ENCODE assay signal across 20 cellular contexts in genomic region chr17:40364906-40365305, GRCh38. TPM values are rescaled to one million over a fixed set of nuclear protein-coding genes. Genes with fewer than 3 reads are reported as not detected.
A peak's percentile ranks its signal among the peaks of the same experiment; 100 is the strongest.
DNase-seq lines count a peak whose midpoint lies in the region; ATAC-seq and TF ChIP-seq lines count a peak whose summit lies in the region.
"Had no signal": no experiment of that assay in that cellular context is flagged by ENCODE, and none has a peak within 500 bp of the region (broad histone marks: within the 10 kb centered on the region; RNA-seq: fewer than 3 reads in every experiment).

No MANE protein-coding gene starts in this region.

- BruUV-seq in Panc1 (replicated peaks; lab: Mats Ljungman, UMichigan) = TSS peak; percentile 72

- H3K9ac ChIP-seq in iPS-15b (ENCODE audit: low read depth, low read length) = no peak overlapping the region

- DNase-seq in activated naive CD4-positive, alpha-beta T cell treated with anti-CD3 and anti-CD28 coated beads, Interleukin-2, amount 50 U/mL, for 16 hours = no peak
- DNase-seq in Panc1 (ENCODE audit: low read depth, low spot score) = no peak
- peak; percentile 50 for DNase-seq in sigmoid colon
- no peak for DNase-seq in hepatic stellate cell (ENCODE audit: low spot score)
- no peak for DNase-seq in MV-4-11 (lab: John Stamatoyannopoulos, UW)
- no peak for DNase-seq in NCI-H1436 (lab: John Stamatoyannopoulos, UW)
- DNase-seq: dermis blood vessel endothelial cell; mucosa of descending colon; NCI-H1417; stimulated activated CD4-positive, alpha-beta T cell treated with anti-CD3 and anti-CD28 coated beads, Interleukin-12 subunit alpha, Interleukin-12 subunit beta, amount 100 ng/mL, for 4 hours; stimulated activated naive CD4-positive, alpha-beta T cell treated with Interleukin-2 at 50 U/mL for 16 hours; SW 1271; transverse colon; WERI-Rb-1 had no signal

- H3K27ac ChIP-seq in Panc1 (ENCODE audit: low read length) (no peak overlapping the region), sigmoid colon (no peak overlapping the region)
- H3K27ac ChIP-seq: RWPE1, transverse colon, WERI-Rb-1 had no signal

- TF ChIP-seq EP300 in sigmoid colon (IDR thresholded peaks at IDR 0.05) = no peak

- no peaks in the 10 kb centered on the region for H3K36me3 Mint-ChIP-seq in activated naive CD4-positive, alpha-beta T cell treated with anti-CD3 and anti-CD28 coated beads, Interleukin-2, amount 50 U/mL, for 24 hours

- CTCF ChIA-PET in Panc1 (lab: Charles Lee) = interaction anchor here (0.6 to 0.7 kb wide), 2 partner anchors 82 to 168 kb away, joined by 4 to 9 read pairs; no protein-coding TSS in a partner anchor

- ATAC-seq in Panc1 = no peak
- ATAC-seq: esophagus mucosa, mucosa of descending colon had no signal

- peaks cover 9% of the 10 kb centered on the region for H3K4me1 Mint-ChIP-seq in activated naive CD4-positive, alpha-beta T cell treated with anti-CD3 and anti-CD28 coated beads, Interleukin-2, amount 50 U/mL, for 24 hours

- H3K9me3 Mint-ChIP-seq in activated naive CD4-positive, alpha-beta T cell treated with anti-CD3 and anti-CD28 coated beads, Interleukin-2, amount 50 U/mL, for 24 hours = no peaks in the 10 kb centered on the region

- peak overlapping the region; percentile 30 for H3K4me3 Mint-ChIP-seq in activated naive CD4-positive, alpha-beta T cell treated with anti-CD3 and anti-CD28 coated beads, Interleukin-2, amount 50 U/mL, for 24 hours

- H3K4me1 ChIP-seq in Panc1 (ENCODE audit: control insufficient read depth, insufficient read depth, low read length) = peaks cover 6% of the 10 kb centered on the region; the same call in 1 of the 2 replicates
- peaks cover 2% of the 10 kb centered on the region for H3K4me1 ChIP-seq in iPS-15b (ENCODE audit: control insufficient read depth, insufficient read depth, low read length)
- peaks cover 0 to 18% (median 14%) of the 10 kb centered on the region in 4 donors for H3K4me1 ChIP-seq in sigmoid colon

- TF ChIP-seq POLR2A in sigmoid colon (IDR thresholded peaks at IDR 0.05) = no peak

- H3K9me3 ChIP-seq in Panc1 (ENCODE audit: control insufficient read depth, insufficient read depth, low read depth, low read length) = no peaks in the 10 kb centered on the region
- no peaks in the 10 kb centered on the region for H3K9me3 ChIP-seq in iPS-15b (ENCODE audit: control insufficient read depth, insufficient read depth, low read length)
- H3K9me3 ChIP-seq in sigmoid colon = no peaks in the 10 kb centered on the region
- H3K9me3 ChIP-seq: mucosa of descending colon, transverse colon had no signal

- H3K27ac Mint-ChIP-seq in activated naive CD4-positive, alpha-beta T cell treated with anti-CD3 and anti-CD28 coated beads, Interleukin-2, amount 50 U/mL, for 24 hours = no peak overlapping the region

- no peaks in the 10 kb centered on the region for H3K27me3 ChIP-seq in Panc1 (ENCODE audit: control insufficient read depth, insufficient read depth, low read length)
- H3K27me3 ChIP-seq in iPS-15b (ENCODE audit: control insufficient read depth, insufficient read depth, low read length) = peaks cover 39% of the 10 kb centered on the region
- peaks cover 0 to 5% (median 0%) of the 10 kb centered on the region in 3 donors for H3K27me3 ChIP-seq in sigmoid colon
- H3K27me3 ChIP-seq: transverse colon had no signal

- TF ChIP-seq CTCF in Panc1 (IDR thresholded peaks at IDR 0.05) (no peak), sigmoid colon (IDR thresholded peaks at IDR 0.05) (no peak)

- WGBS in sigmoid colon, 2 donors = 93 to 94% methylated on average over 9 of the region's 9 CpGs

- intact Hi-C loops in Panc1 (cut with micrococcal nuclease; ENCODE audit: unreplicated experiment) = no loop called here
- intact Hi-C loops in sigmoid colon (cut with DNase I) = loop anchor here (5.0 kb wide), 1 partner anchor 32 kb away; no protein-coding TSS in a partner anchor

- POLR2A ChIA-PET in Panc1 (lab: Charles Lee) = interaction anchor here (0.6 kb wide), 1 partner anchor 40 kb away, joined by 3 read pairs; no protein-coding TSS in a partner anchor

- H3K36me3 ChIP-seq in Panc1 (ENCODE audit: control insufficient read depth, insufficient read depth, low read length) = no peaks in the 10 kb centered on the region
- H3K36me3 ChIP-seq in iPS-15b (ENCODE audit: control insufficient read depth, insufficient read depth, low read length) = no peaks in the 10 kb centered on the region
- H3K36me3 ChIP-seq in sigmoid colon = no peaks in the 10 kb centered on the region
- H3K36me3 ChIP-seq: transverse colon had no signal

- in situ Hi-C loops in Panc1 (cut with HindIII; ENCODE audit: low pct_unique_long_range_greater_than_20kb, low sequenced_read_pairs) = no loop called here

- H3K4me3 ChIP-seq in Panc1 (ENCODE audit: low read depth in 2 of 2, low read length in 2 of 2) (no peak overlapping the region), iPS-15b (ENCODE audit: low read depth, low read length) (peak overlapping the region; percentile 10), sigmoid colon (no peak overlapping the region)
- H3K4me3 ChIP-seq: mucosa of descending colon had no signal

- H3K27me3 Mint-ChIP-seq in activated naive CD4-positive, alpha-beta T cell treated with anti-CD3 and anti-CD28 coated beads, Interleukin-2, amount 50 U/mL, for 24 hours = peaks cover 3% of the 10 kb centered on the region

RNA-seq across cellular contexts. Expression of gene GJD3, which starts 0.4 kb away (rescaled TPM):
- 0.33 TPM for total RNA-seq in Panc1 (2021; ENCODE audit: unreplicated experiment)
- polyA plus RNA-seq in Panc1 (2012; ENCODE audit: insufficient read length) = 5.8 TPM
- 1 to 10 TPM in 1 of 4 donors, under 1 TPM in 1, not detected in 2; 0.49 to 2.1 TPM for total RNA-seq in sigmoid colon
- polyA plus RNA-seq in sigmoid colon = under 1 TPM in 1 of 3 donors, not detected in 2; 0.64 TPM
- total RNA-seq: A673, kidney epithelial cell, transverse colon had no signal

RNA-seq across cellular contexts. Expression of gene TOP2A, which starts 52.8 kb away (rescaled TPM):
- total RNA-seq in Panc1 (2021; ENCODE audit: unreplicated experiment) = 230 TPM
- polyA plus RNA-seq in Panc1 (2012; ENCODE audit: insufficient read length) = 28.5 TPM
- total RNA-seq in sigmoid colon = 1 to 10 TPM in 3 of 4 donors, under 1 TPM in 1; 0.33 to 2.3 (median 1.8) TPM
- 10 to 100 TPM in 2 of 3 donors, 1 to 10 TPM in 1; 1.8 to 28.7 (median 11.3) TPM for polyA plus RNA-seq in sigmoid colon

RNA-seq across cellular contexts. Expression of gene RARA, which starts 55.9 kb away (rescaled TPM):
- total RNA-seq in Panc1 (2021; ENCODE audit: unreplicated experiment) (55.6 TPM), sigmoid colon (10 to 100 TPM; 15.8 to 27.3 (median 20.5) TPM)
- polyA plus RNA-seq in Panc1 (2012; ENCODE audit: insufficient read length) = 59.9 TPM
- 10 to 100 TPM; 26.4 to 29.6 (median 27.8) TPM for polyA plus RNA-seq in sigmoid colon

Comparison
In these comparisons a context has a peak if more than half of its experiments do, and no peak if none do; other contexts are left out.
1. RNA of gene TOP2A, which starts 52.8 kb away (total RNA-seq): 230 TPM in Panc1 (single experiment); 0.33 to 2.3 TPM in sigmoid colon; every median in the first group is over 10 times any median in the second.